ENCODE assay signal across 24 cellular contexts in genomic region chr6:133705731-133706130, GRCh38.
DNase-seq lines count a peak whose midpoint lies in the region; ATAC-seq lines count a peak whose summit lies in the region.
"Had no signal": no experiment of that assay in that cellular context is flagged by ENCODE, and none has a peak within 500 bp of the region (broad histone marks: within the 10 kb centered on the region; RNA-seq: fewer than 3 reads in every experiment).

No MANE protein-coding gene starts in this region.

- DNase-seq in NCI-H2171 treated with DMSO at 0.1 percent for 48 hours (lab: John Stamatoyannopoulos, UW) (peak; percentile 36), NCI-H2171 (lab: John Stamatoyannopoulos, UW) (no peak), amniotic stem cell (lab: John Stamatoyannopoulos, UW) (peak; percentile 17), fibroblast of the conjunctiva (ENCODE audit: low read depth) (peak; percentile 69), stromal cell of bone marrow (ENCODE audit: low read depth) (peak; percentile 28), NOMO-1 treated with DMSO at 0.1 percent for 48 hours (lab: John Stamatoyannopoulos, UW; ENCODE audit: unreplicated experiment) (no peak), NCI-H1694 (lab: John Stamatoyannopoulos, UW) (no peak)
- DNase-seq: 8988T; activated CD4-positive, alpha-beta T cell treated with anti-CD3 and anti-CD28 coated beads for 4 hours; activated CD8-positive, alpha-beta memory T cell treated with anti-CD3 and anti-CD28 coated beads, Interleukin-2, amount 50 U/mL, for 4 hours; activated naive CD4-positive, alpha-beta T cell treated with anti-CD3 and anti-CD28 coated beads for 36 hours; CD8-positive, alpha-beta memory T cell; endodermal cell; GDM1; heart right ventricle; KG1; NCI-H1417; NCI-H2227 treated with DMSO at 0.1 percent for 48 hours; NK-92 treated with Interleukin-12 subunit alpha and Interleukin-12 subunit beta, amount 100 ng/mL, for 24 hours; right lobe of liver; stimulated activated CD4-positive, alpha-beta T cell treated with anti-CD3 and anti-CD28 coated beads, Interleukin-4, amount 100 ng/mL, for 4 hours; T-helper 9 cell; tibial artery had no signal

- ATAC-seq in GM18907 (IDR thresholded peaks at IDR 0.05; ENCODE audit: unreplicated experiment): no peak
- ATAC-seq: right lobe of liver had no signal

Comparison
In these comparisons a context has a peak if more than half of its experiments do, and no peak if none do; other contexts are left out.
1. DNase-seq: peak in NCI-H2171 treated with DMSO at 0.1 percent for 48 hours (single experiment), amniotic stem cell (single experiment), fibroblast of the conjunctiva (single experiment) and stromal cell of bone marrow (single experiment); none in NCI-H2171 (single experiment), NOMO-1 treated with DMSO at 0.1 percent for 48 hours (single experiment) and NCI-H1694 (single experiment).